4 cellular contexts compared by ENCODE assay signal in the genomic region with DNA sequence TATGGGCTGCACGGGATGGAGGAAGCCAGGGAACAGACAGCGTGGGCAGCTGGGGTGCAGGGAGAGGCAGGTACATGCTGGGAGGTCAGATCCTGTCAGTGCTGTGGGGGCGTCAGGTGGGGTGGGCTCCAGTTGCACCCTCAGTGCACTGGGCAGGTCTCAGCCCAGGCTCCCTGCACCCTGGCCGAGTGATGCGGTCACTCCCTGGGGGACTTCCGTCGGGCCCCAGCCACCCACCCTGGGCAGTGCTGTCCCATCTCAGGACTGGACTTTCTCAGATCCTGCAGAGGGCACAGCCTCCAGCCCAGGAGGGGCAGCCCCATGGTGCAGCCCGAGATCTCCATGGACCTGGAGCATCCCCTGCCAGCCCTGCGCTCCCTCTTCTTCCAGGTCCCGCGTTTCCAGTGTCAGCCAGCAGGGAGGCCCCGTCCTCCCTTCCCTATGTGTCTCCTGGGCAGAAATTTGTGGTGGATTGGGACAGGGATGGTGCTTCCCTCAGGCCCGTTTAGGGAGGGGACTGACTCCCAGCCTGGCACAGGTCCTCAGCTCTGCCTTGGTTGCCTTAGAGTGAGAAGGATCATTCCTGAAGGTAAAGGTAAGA. TPM values are rescaled to one million over a fixed set of nuclear protein-coding genes. Genes with fewer than 3 reads are reported as not detected.
"Had no signal": no experiment of that assay in that cellular context is flagged by ENCODE, and none has a peak within 500 bp of the region (broad histone marks: within the 10 kb centered on the region; RNA-seq: fewer than 3 reads in every experiment).

No MANE protein-coding gene starts in this region.

RNA-seq across cellular contexts. Expression of gene SPATA31C2, which starts 10.5 kb away (rescaled TPM):
- total RNA-seq: LHCN-M2, M059J, MCF 10A, NCI-H460 had no signal
